ENCODE assay signal across 1 cellular context in the genomic region with DNA sequence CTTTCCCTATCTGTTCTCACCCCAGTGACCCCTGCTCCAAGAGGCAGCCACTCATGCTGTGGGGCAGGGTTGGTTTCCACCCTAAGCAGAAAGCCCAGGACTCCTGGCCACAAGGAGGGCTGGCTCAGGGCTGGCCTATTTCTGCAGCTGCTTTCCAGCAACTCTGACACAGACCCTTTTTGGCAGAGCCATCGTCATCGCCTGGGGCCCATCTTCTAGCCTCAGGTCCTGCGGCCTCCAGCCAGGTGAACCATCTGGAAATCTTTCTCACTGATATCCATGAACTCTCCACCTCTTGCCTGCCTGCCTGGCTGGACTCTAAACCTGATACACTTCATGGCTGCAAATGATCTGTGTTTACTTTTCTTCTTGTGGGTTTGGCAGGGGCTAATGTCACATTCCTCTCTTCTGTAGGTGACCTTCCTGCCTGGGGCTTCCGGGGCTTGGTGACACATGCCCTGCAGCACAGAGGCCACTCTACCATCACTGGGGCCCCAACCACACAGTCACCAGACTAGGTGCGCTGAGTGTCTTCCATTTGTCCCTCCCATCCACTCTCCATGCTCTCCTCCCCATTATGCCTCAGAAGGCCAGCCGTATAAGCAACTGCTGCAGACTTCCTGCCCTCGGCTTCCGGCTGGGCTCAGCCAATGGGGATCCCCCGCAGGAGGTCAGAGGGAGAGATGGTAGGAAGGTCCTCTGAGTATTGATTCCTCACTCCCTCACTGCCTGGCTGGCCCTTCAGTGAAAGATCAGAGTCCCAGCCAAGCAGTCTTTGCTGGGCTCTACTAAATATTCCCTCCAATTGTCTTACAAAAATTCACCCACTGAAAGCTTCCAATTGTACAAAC.
TF ChIP-seq lines count a peak whose summit lies in the region.

No MANE protein-coding gene starts in this region.

TF ChIP-seq in HepG2, 621 proteins besides CTCF, POLR2A, EP300 and RAD21 (continues in another document):
- TF ChIP-seq HNF4G (IDR thresholded peaks at IDR 0.05; ENCODE audit: borderline replicate concordance, low read depth, low read length): peak; percentile 78
- TF ChIP-seq HNF4G (CRISPR knock-in tag; IDR thresholded peaks at IDR 0.05; ENCODE audit: borderline replicate concordance, low read depth): peak; percentile 79; the same call in 1 of the 2 replicates
- TF ChIP-seq STAT5B (CRISPR knock-in tag; IDR thresholded peaks at IDR 0.05): no peak
- no peak; the same call in 1 of the 2 replicates for TF ChIP-seq ZNF275 (CRISPR knock-in tag; IDR thresholded peaks at IDR 0.05; ENCODE audit: borderline replicate concordance)
- peak; percentile 91; the same call in 1 of the 2 replicates for TF ChIP-seq CBX5 (CRISPR knock-in tag; IDR thresholded peaks at IDR 0.05; ENCODE audit: borderline replicate concordance)
- TF ChIP-seq ZNF549 (CRISPR knock-in tag; IDR thresholded peaks at IDR 0.05): no peak
- TF ChIP-seq KAT2B (IDR thresholded peaks at IDR 0.05; ENCODE audit: borderline replicate concordance, low read depth, low read length): no peak; the same call in 1 of the 2 replicates
- no peak for TF ChIP-seq SCMH1 (CRISPR knock-in tag; IDR thresholded peaks at IDR 0.05; ENCODE audit: borderline replicate concordance)
- TF ChIP-seq ZNF326 (CRISPR knock-in tag; IDR thresholded peaks at IDR 0.05; ENCODE audit: borderline replicate concordance): no peak
- no peak for TF ChIP-seq ZBTB42 (CRISPR knock-in tag; IDR thresholded peaks at IDR 0.05)
- no peak for TF ChIP-seq GTF3A (CRISPR knock-in tag; conservative IDR thresholded peaks at IDR 0.05)
- TF ChIP-seq, protein P1, sequence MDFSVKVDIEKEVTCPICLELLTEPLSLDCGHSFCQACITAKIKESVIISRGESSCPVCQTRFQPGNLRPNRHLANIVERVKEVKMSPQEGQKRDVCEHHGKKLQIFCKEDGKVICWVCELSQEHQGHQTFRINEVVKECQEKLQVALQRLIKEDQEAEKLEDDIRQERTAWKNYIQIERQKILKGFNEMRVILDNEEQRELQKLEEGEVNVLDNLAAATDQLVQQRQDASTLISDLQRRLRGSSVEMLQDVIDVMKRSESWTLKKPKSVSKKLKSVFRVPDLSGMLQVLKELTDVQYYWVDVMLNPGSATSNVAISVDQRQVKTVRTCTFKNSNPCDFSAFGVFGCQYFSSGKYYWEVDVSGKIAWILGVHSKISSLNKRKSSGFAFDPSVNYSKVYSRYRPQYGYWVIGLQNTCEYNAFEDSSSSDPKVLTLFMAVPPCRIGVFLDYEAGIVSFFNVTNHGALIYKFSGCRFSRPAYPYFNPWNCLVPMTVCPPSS (IDR thresholded peaks at IDR 0.05): no peak
- no peak for TF ChIP-seq DNMT1 (CRISPR knock-in tag; IDR thresholded peaks at IDR 0.05)
- TF ChIP-seq, protein P2, sequence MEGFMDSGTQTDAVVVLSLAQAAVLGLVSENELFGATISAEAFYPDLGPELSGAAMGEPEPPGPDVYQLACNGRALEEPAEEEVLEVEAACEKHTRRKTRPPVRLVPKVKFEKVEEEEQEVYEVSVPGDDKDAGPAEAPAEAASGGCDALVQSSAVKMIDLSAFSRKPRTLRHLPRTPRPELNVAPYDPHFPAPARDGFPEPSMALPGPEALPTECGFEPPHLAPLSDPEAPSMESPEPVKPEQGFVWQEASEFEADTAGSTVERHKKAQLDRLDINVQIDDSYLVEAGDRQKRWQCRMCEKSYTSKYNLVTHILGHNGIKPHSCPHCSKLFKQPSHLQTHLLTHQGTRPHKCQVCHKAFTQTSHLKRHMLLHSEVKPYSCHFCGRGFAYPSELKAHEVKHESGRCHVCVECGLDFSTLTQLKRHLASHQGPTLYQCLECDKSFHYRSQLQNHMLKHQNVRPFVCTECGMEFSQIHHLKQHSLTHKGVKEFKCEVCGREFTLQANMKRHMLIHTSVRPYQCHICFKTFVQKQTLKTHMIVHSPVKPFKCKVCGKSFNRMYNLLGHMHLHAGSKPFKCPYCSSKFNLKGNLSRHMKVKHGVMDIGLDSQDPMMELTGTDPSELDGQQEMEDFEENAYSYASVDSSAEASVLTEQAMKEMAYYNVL (CRISPR knock-in tag; IDR thresholded peaks at IDR 0.05; ENCODE audit: borderline replicate concordance): peak; percentile 93; the same call in 1 of the 2 replicates
- peak; percentile 96 for TF ChIP-seq RARA (CRISPR knock-in tag; IDR thresholded peaks at IDR 0.05)
- TF ChIP-seq RERE (CRISPR knock-in tag; IDR thresholded peaks at IDR 0.05; ENCODE audit: low read depth): peak; percentile 72; the same call in 1 of the 2 replicates
- no peak for TF ChIP-seq JDP2 (CRISPR knock-in tag; IDR thresholded peaks at IDR 0.05; ENCODE audit: borderline replicate concordance)
- 0 out of 2 replicates have a peak, but pooled peaks have one; percentile 65 for TF ChIP-seq ZNF891 (CRISPR knock-in tag; IDR thresholded peaks at IDR 0.05)
- peak; percentile 96 for TF ChIP-seq ZNF878 (CRISPR knock-in tag; IDR thresholded peaks at IDR 0.05)
- TF ChIP-seq REXO4 (CRISPR knock-in tag; IDR thresholded peaks at IDR 0.05; ENCODE audit: borderline replicate concordance): no peak
- TF ChIP-seq NCOA5 (CRISPR knock-in tag; IDR thresholded peaks at IDR 0.05): no peak
- TF ChIP-seq ZFP82 (CRISPR knock-in tag; IDR thresholded peaks at IDR 0.05; ENCODE audit: borderline replicate concordance): no peak
- TF ChIP-seq ATAD3A (CRISPR knock-in tag; IDR thresholded peaks at IDR 0.05): no peak
- TF ChIP-seq TGIF2 (CRISPR knock-in tag; IDR thresholded peaks at IDR 0.05): peak; percentile 75
- TF ChIP-seq MZF1 (CRISPR knock-in tag; IDR thresholded peaks at IDR 0.05; ENCODE audit: borderline replicate concordance): no peak
- TF ChIP-seq, protein P3, sequence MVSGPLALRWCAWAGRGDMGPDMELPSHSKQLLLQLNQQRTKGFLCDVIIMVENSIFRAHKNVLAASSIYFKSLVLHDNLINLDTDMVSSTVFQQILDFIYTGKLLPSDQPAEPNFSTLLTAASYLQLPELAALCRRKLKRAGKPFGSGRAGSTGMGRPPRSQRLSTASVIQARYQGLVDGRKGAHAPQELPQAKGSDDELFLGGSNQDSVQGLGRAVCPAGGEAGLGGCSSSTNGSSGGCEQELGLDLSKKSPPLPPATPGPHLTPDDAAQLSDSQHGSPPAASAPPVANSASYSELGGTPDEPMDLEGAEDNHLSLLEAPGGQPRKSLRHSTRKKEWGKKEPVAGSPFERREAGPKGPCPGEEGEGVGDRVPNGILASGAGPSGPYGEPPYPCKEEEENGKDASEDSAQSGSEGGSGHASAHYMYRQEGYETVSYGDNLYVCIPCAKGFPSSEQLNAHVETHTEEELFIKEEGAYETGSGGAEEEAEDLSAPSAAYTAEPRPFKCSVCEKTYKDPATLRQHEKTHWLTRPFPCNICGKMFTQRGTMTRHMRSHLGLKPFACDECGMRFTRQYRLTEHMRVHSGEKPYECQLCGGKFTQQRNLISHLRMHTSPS (CRISPR knock-in tag; IDR thresholded peaks at IDR 0.05; ENCODE audit: low read depth): no peak
- TF ChIP-seq XRCC5 (optimal IDR thresholded peaks at IDR 0.05; ENCODE audit: low read length): peak; percentile 82
- TF ChIP-seq ZNF766 (CRISPR knock-in tag; IDR thresholded peaks at IDR 0.05; ENCODE audit: borderline replicate concordance): peak; percentile 90; the same call in 1 of the 2 replicates
- TF ChIP-seq CEBPB (IDR thresholded peaks at IDR 0.05; ENCODE audit: borderline replicate concordance, low read depth, low read length): no peak
- peak; percentile 63 for TF ChIP-seq YY1 (IDR thresholded peaks at IDR 0.05; ENCODE audit: insufficient read depth, insufficient replicate concordance, low read depth, low read length)
- TF ChIP-seq ZNF121 (CRISPR knock-in tag; IDR thresholded peaks at IDR 0.05): peak; percentile 25; the same call in 1 of the 2 replicates
- TF ChIP-seq CHCHD3 (CRISPR knock-in tag; IDR thresholded peaks at IDR 0.05): no peak
- peak; percentile 84; the same call in 1 of the 2 replicates for TF ChIP-seq ZFP36L1 (CRISPR knock-in tag; IDR thresholded peaks at IDR 0.05)
- TF ChIP-seq, protein P4, sequence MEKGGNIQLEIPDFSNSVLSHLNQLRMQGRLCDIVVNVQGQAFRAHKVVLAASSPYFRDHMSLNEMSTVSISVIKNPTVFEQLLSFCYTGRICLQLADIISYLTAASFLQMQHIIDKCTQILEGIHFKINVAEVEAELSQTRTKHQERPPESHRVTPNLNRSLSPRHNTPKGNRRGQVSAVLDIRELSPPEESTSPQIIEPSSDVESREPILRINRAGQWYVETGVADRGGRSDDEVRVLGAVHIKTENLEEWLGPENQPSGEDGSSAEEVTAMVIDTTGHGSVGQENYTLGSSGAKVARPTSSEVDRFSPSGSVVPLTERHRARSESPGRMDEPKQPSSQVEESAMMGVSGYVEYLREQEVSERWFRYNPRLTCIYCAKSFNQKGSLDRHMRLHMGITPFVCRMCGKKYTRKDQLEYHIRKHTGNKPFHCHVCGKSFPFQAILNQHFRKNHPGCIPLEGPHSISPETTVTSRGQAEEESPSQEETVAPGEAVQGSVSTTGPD (CRISPR knock-in tag; IDR thresholded peaks at IDR 0.05): peak; percentile 97
- no peak for TF ChIP-seq CENPX (CRISPR knock-in tag; IDR thresholded peaks at IDR 0.05)
